ENCODE assay signal across 9 cellular contexts in genomic region chr17:17075037-17075755, GRCh38. TPM values are rescaled to one million over a fixed set of nuclear protein-coding genes. Genes with fewer than 3 reads are reported as not detected.
DNase-seq lines count a peak whose midpoint lies in the region; ATAC-seq, FAIRE-seq and TF ChIP-seq lines count a peak whose summit lies in the region.
"Had no signal": no experiment of that assay in that cellular context is flagged by ENCODE, and none has a peak within 500 bp of the region (broad histone marks: within the 10 kb centered on the region; RNA-seq: fewer than 3 reads in every experiment).

No MANE protein-coding gene starts in this region.

- ATAC-seq in mucosa of descending colon (no peak), GM21367 (IDR thresholded peaks at IDR 0.05; ENCODE audit: unreplicated experiment) (no peak), GM19395 (IDR thresholded peaks at IDR 0.05; ENCODE audit: unreplicated experiment) (no peak), GM21825 (IDR thresholded peaks at IDR 0.05; ENCODE audit: unreplicated experiment) (no peak)

- no peak overlapping the region for H3K4me3 ChIP-seq in mucosa of descending colon

- no peaks in the 10 kb centered on the region for H3K36me3 ChIP-seq in mucosa of descending colon (ENCODE audit: low read depth)

- intact Hi-C loops in mucosa of descending colon (cut with DNase I, micrococcal nuclease): no loop called here

- peaks cover 55% of the 10 kb centered on the region for H3K4me1 ChIP-seq in mucosa of descending colon (ENCODE audit: low read depth)

- TF ChIP-seq CTCF in mucosa of descending colon (IDR thresholded peaks at IDR 0.05): no peak

- peak; percentile 89 for FAIRE-seq in endometrium (lab: Jason Lieb, UNC)

- H3K9me3 ChIP-seq in mucosa of descending colon: no peaks in the 10 kb centered on the region

- DNase-seq in AG08396 (ENCODE audit: low spot score) (peak; percentile 45), NCI-H146 (lab: John Stamatoyannopoulos, UW) (peak; percentile 27), mucosa of descending colon (peak in 2 of 3 donors; percentile 32 to 53)
- DNase-seq in stimulated activated CD4-positive, alpha-beta T cell treated with anti-CD3 and anti-CD28 coated beads, Interleukin-2, amount 100 ng/mL, for 24 hours: no peak
- DNase-seq: NCI-H1105 had no signal

RNA-seq across cellular contexts. Expression of gene MPRIP, which starts 32.9 kb away (rescaled TPM):
- total RNA-seq in mucosa of descending colon: 100 to 1,000 TPM; 150 to 249 (median 231) TPM

Comparison
In these comparisons a context has a peak if more than half of its experiments do, and no peak if none do; other contexts are left out.
1. DNase-seq: peak in AG08396 (single experiment), NCI-H146 (single experiment) and mucosa of descending colon (2 of 3); none in stimulated activated CD4-positive, alpha-beta T cell treated with anti-CD3 and anti-CD28 coated beads, Interleukin-2, amount 100 ng/mL, for 24 hours (0 of 2).